Comparison of ENCODE assay signal across 37 cellular contexts in genomic region chr3:135258916-135259315, GRCh38.
"Had no signal": no experiment of that assay in that cellular context is flagged by ENCODE, and none has a peak within 500 bp of the region (broad histone marks: within the 10 kb centered on the region; RNA-seq: fewer than 3 reads in every experiment).

No MANE protein-coding gene starts in this region.

- H3K4me1 ChIP-seq: adrenal gland, body of pancreas, breast epithelium, Peyer's patch, SJSA1 had no signal

- H3K4me3 ChIP-seq: adrenal gland, body of pancreas, breast epithelium, MG63, Peyer's patch, SJSA1 had no signal

- ATAC-seq: activated CD4-positive, CD25-positive, alpha-beta regulatory T cell treated with anti-CD3 and anti-CD28 coated beads, Interleukin-2, amount 50 U/mL, for 24 hours; activated CD8-positive, alpha-beta memory T cell treated with anti-CD3 and anti-CD28 coated beads, Interleukin-2, amount 10 ng/mL, durations not matched to agents 7 days and 5 days; activated naive CD4-positive, alpha-beta T cell treated with anti-CD3 and anti-CD28 coated beads, Interleukin-2, amount 50 U/mL, for 72 hours; activated T-helper 17 cell treated with anti-CD3 and anti-CD28 coated beads, Interleukin-2, amount 50 U/mL, for 72 hours; body of pancreas; PC-3 had no signal

- H3K9me3 Mint-ChIP-seq: T-helper 1 cell treated with Interleukin-12 subunit alpha and Interleukin-12 subunit beta and Interleukin-4 antibody, amounts not matched to agents 30 μg/mL and 1 μg/mL, for 36 hours; T-helper 2 cell treated with Interferon-gamma antibody and Interleukin-4, amounts not matched to agents 5 μg/mL and 100 μg/mL, for 36 hours had no signal

- H3K36me3 ChIP-seq: adrenal gland, breast epithelium, MG63, Peyer's patch, SJSA1 had no signal

- H3K27ac ChIP-seq: adrenal gland, body of pancreas, breast epithelium, Peyer's patch, SJSA1 had no signal

- DNase-seq: activated CD4-positive, alpha-beta memory T cell treated with anti-CD3 and anti-CD28 coated beads, Interleukin-2, amount 10 ng/mL, durations not matched to agents 7 days and 5 days; activated CD4-positive, alpha-beta T cell treated with anti-CD3 and anti-CD28 coated beads for 4 hours; activated CD8-positive, alpha-beta memory T cell treated with anti-CD3 and anti-CD28 coated beads for 24 hours; activated CD8-positive, alpha-beta memory T cell treated with anti-CD3 and anti-CD28 coated beads, Interleukin-2, amount 10 ng/mL, durations not matched to agents 7 days and 5 days; activated CD8-positive, alpha-beta memory T cell treated with anti-CD3 and anti-CD28 coated beads, Interleukin-2, amount 50 U/mL, for 48 hours; activated gamma-delta T cell; activated naive CD4-positive, alpha-beta T cell treated with Interleukin-2 at 50 U/mL for 16 hours; activated T-cell treated with anti-CD3 and anti-CD28 coated beads, Interleukin-2, amount 50 U/mL, for 48 hours; adrenal gland; body of pancreas; caudate nucleus; Kasumi-1; KG1; MG63; NCI-H1048; NCI-H1105 treated with DMSO at 0.1 percent for 48 hours; NCI-H1436; NCI-H1694; NCI-H1930; NCI-H2081 treated with DMSO at 0.1 percent for 48 hours; NCI-H2171; NCI-H510A; NCI-H526; NCI-H748 treated with DMSO at 0.1 percent for 48 hours; NK-92 treated with Interleukin-12 subunit alpha and Interleukin-12 subunit beta, amount 100 ng/mL, for 24 hours; PC-3; Peyer's patch; RPMI8226; SHP77 treated with DMSO at 0.1 percent for 48 hours; SK-N-SH had no signal

- H3K4me2 ChIP-seq: SK-N-SH had no signal

- H3K4me1 Mint-ChIP-seq: activated CD4-positive, alpha-beta memory T cell treated with anti-CD3 and anti-CD28 coated beads, Interleukin-2, amount 10 ng/mL, durations not matched to agents 7 days and 5 days; activated CD8-positive, alpha-beta memory T cell treated with anti-CD3 and anti-CD28 coated beads, Interleukin-2, amount 10 ng/mL, durations not matched to agents 7 days and 5 days; activated T-helper 17 cell treated with anti-CD3 and anti-CD28 coated beads, Interleukin-2, amount 50 U/mL, for 72 hours had no signal

- H3K9ac ChIP-seq: SK-N-SH had no signal

- H3K4me3 Mint-ChIP-seq: activated CD4-positive, alpha-beta memory T cell treated with anti-CD3 and anti-CD28 coated beads, Interleukin-2, amount 10 ng/mL, durations not matched to agents 7 days and 5 days; activated CD8-positive, alpha-beta memory T cell treated with anti-CD3 and anti-CD28 coated beads, Interleukin-2, amount 10 ng/mL, durations not matched to agents 7 days and 5 days; activated T-helper 17 cell treated with anti-CD3 and anti-CD28 coated beads, Interleukin-2, amount 50 U/mL, for 72 hours; T-helper 1 cell treated with Interleukin-12 subunit alpha and Interleukin-12 subunit beta and Interleukin-4 antibody, amounts not matched to agents 30 μg/mL and 1 μg/mL, for 36 hours; T-helper 2 cell treated with Interferon-gamma antibody and Interleukin-4, amounts not matched to agents 5 μg/mL and 100 μg/mL, for 36 hours had no signal

- H3K9me3 ChIP-seq: adrenal gland, body of pancreas, breast epithelium, MG63, Peyer's patch, SJSA1, SK-N-SH had no signal

- H3K36me3 Mint-ChIP-seq: activated CD8-positive, alpha-beta memory T cell treated with anti-CD3 and anti-CD28 coated beads, Interleukin-2, amount 10 ng/mL, durations not matched to agents 7 days and 5 days; activated naive CD4-positive, alpha-beta T cell treated with anti-CD3 and anti-CD28 coated beads, Interleukin-2, amount 50 U/mL, for 72 hours had no signal

- H3K27ac Mint-ChIP-seq: activated CD4-positive, alpha-beta memory T cell treated with anti-CD3 and anti-CD28 coated beads, Interleukin-2, amount 10 ng/mL, durations not matched to agents 7 days and 5 days; activated CD8-positive, alpha-beta memory T cell treated with anti-CD3 and anti-CD28 coated beads, Interleukin-2, amount 10 ng/mL, durations not matched to agents 7 days and 5 days; activated naive CD4-positive, alpha-beta T cell treated with anti-CD3 and anti-CD28 coated beads, Interleukin-2, amount 50 U/mL, for 72 hours; activated T-helper 17 cell treated with anti-CD3 and anti-CD28 coated beads, Interleukin-2, amount 50 U/mL, for 72 hours; T-helper 1 cell treated with Interleukin-12 subunit alpha and Interleukin-12 subunit beta and Interleukin-4 antibody, amounts not matched to agents 30 μg/mL and 1 μg/mL, for 36 hours; T-helper 2 cell treated with Interferon-gamma antibody and Interleukin-4, amounts not matched to agents 5 μg/mL and 100 μg/mL, for 36 hours had no signal

- H3K27me3 Mint-ChIP-seq: activated CD4-positive, alpha-beta memory T cell treated with anti-CD3 and anti-CD28 coated beads, Interleukin-2, amount 10 ng/mL, durations not matched to agents 7 days and 5 days; activated CD8-positive, alpha-beta memory T cell treated with anti-CD3 and anti-CD28 coated beads, Interleukin-2, amount 10 ng/mL, durations not matched to agents 7 days and 5 days had no signal

- H3K27me3 ChIP-seq: adrenal gland, body of pancreas, breast epithelium, MG63, Peyer's patch, SJSA1 had no signal
